Comparison of ENCODE assay signal across 21 cellular contexts in the genomic region with DNA sequence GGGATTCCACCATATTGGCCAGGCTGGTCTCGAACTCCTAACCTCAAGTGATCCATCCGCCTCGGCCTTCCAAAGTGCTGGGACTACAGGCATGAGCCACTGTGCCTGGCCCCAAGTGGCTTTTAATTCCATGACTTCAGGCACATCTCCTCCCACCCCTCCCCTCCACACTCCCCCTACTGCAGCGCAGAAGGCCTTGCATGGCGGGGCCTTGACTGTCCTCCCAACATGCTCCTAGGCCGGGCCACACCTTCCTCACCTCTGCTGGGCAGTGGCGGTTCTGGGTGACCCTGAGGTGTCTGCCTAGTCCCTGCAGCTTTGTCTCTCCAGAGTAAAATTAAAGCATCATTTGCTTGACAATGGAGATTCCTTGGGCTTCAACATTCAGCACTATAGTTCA.
"Had no signal": no experiment of that assay in that cellular context is flagged by ENCODE, and none has a peak within 500 bp of the region (broad histone marks: within the 10 kb centered on the region; RNA-seq: fewer than 3 reads in every experiment).

No MANE protein-coding gene starts in this region.

- H3K4me2 ChIP-seq: KMS-11, SK-N-SH had no signal

- H3K9me3 ChIP-seq: SK-N-SH had no signal

- H3K27ac ChIP-seq: KMS-11, RWPE1 had no signal

- DNase-seq: IMR-90, Kasumi-1, MM.1S, NCI-H1092 treated with DMSO at 0.1 percent for 48 hours, NCI-H1436, NCI-H187, NCI-H2029, NCI-H2081 treated with DMSO at 0.1 percent for 48 hours, NCI-H2171, NCI-H226, NCI-H446, NCI-H510A, NCI-H524 treated with DMSO at 0.1 percent for 48 hours, NCI-H69, NCI-H774, PC-3, SHP77, SK-N-SH, SW 1271 had no signal

- H3K9ac ChIP-seq: KMS-11, SK-N-SH had no signal
